ENCODE assay signal across 26 cellular contexts in genomic region chr5:98041661-98042060, GRCh38.
"Had no signal": no experiment of that assay in that cellular context is flagged by ENCODE, and none has a peak within 500 bp of the region (broad histone marks: within the 10 kb centered on the region; RNA-seq: fewer than 3 reads in every experiment).

No MANE protein-coding gene starts in this region.

- H3K4me3 ChIP-seq: esophagus muscularis mucosa, neural progenitor cell, right atrium auricular region, spleen, thoracic aorta had no signal

- H3K27me3 ChIP-seq: brain microvascular endothelial cell, esophagus muscularis mucosa, neural progenitor cell, right atrium auricular region, spleen had no signal

- H3K27ac ChIP-seq: brain microvascular endothelial cell, esophagus muscularis mucosa, neural progenitor cell, right atrium auricular region, spleen, thoracic aorta, VCaP had no signal

- H3K9ac ChIP-seq: neural progenitor cell had no signal

- DNase-seq: activated CD4-positive, alpha-beta memory T cell treated with anti-CD3 and anti-CD28 coated beads for 36 hours; activated CD4-positive, alpha-beta T cell treated with anti-CD3 and anti-CD28 coated beads for 48 hours; activated CD8-positive, alpha-beta memory T cell treated with anti-CD3 and anti-CD28 coated beads, Interleukin-2, amount 50 U/mL, for 48 hours; activated gamma-delta T cell; activated naive CD4-positive, alpha-beta T cell treated with anti-CD3 and anti-CD28 coated beads, Interleukin-2, amount 50 U/mL, for 16 hours; activated T-cell treated with anti-CD3 and anti-CD28 coated beads, Interleukin-2, amount 50 U/mL, for 24 hours; amniotic stem cell; brain microvascular endothelial cell; cortex of kidney; endodermal cell; head of caudate nucleus; hippocampal formation; kidney; left colon; mesenchymal stem cell; natural killer cell; spleen; stimulated activated CD4-positive, alpha-beta T cell treated with anti-CD3 and anti-CD28 coated beads, Interleukin-2, amount 100 ng/mL, for 48 hours; stimulated activated naive CD8-positive, alpha-beta T cell treated with anti-CD3 and anti-CD28 coated beads, Interleukin-15, Interleukin-2, amounts not matched to agents 100 U/mL and 50 U/mL, for 24 hours; T-helper 9 cell; trophoblast cell had no signal

- ATAC-seq: left colon; natural killer cell; stimulated activated naive CD8-positive, alpha-beta T cell treated with anti-CD3 and anti-CD28 coated beads, Interleukin-15, Interleukin-2, amounts not matched to agents 100 U/mL and 50 U/mL, for 24 hours had no signal

- H3K9me3 ChIP-seq: esophagus muscularis mucosa, right atrium auricular region, spleen, thoracic aorta had no signal

- H3K4me2 ChIP-seq: neural progenitor cell had no signal

- H2AFZ ChIP-seq: neural progenitor cell had no signal

- H3K4me1 ChIP-seq: right atrium auricular region, spleen had no signal

- H3K36me3 ChIP-seq: brain microvascular endothelial cell, esophagus muscularis mucosa, neural progenitor cell, right atrium auricular region, spleen, thoracic aorta had no signal
